ENCODE assay signal across 1 cellular context in the genomic region with DNA sequence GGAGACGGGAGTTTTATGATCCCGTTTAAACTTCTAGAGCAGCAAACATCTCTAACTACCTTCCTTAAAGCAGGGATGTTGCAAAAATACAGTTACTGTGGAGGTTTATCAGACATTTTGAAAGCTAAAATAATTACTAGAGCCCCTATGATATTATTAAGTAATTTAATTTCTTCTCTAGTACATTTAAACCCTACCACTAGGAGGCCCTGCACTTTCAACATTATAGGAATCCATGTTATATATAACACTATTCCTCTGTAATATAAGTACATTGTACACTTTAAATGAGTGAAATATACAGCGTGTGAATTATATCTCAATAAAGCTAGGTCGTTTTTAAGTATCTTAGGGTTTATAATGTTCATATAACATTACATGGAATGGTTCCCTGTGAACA.
TF ChIP-seq lines count a peak whose summit lies in the region.

No MANE protein-coding gene starts in this region.

TF ChIP-seq in liver, 16 proteins besides CTCF, POLR2A, EP300 and RAD21 (continued from another document):
- no peak for TF ChIP-seq GABPA (IDR thresholded peaks at IDR 0.05 in 1 of 2, conservative IDR thresholded peaks at IDR 0.05 in 1 of 2)
- TF ChIP-seq NR2F2 (IDR thresholded peaks at IDR 0.05), result no peak
- no peak for TF ChIP-seq HNF4G (IDR thresholded peaks at IDR 0.05)
